Comparison of ENCODE assay signal across 30 cellular contexts in genomic region chr11:133983660-133984316, GRCh38. TPM values are rescaled to one million over a fixed set of nuclear protein-coding genes. Genes with fewer than 3 reads are reported as not detected.
"Had no signal": no experiment of that assay in that cellular context is flagged by ENCODE, and none has a peak within 500 bp of the region (broad histone marks: within the 10 kb centered on the region; RNA-seq: fewer than 3 reads in every experiment).

No MANE protein-coding gene starts in this region.

- H3K4me3 ChIP-seq: cardiac muscle cell, SJCRH30, SK-N-MC had no signal

- H3K9me3 Mint-ChIP-seq: activated CD4-positive, alpha-beta memory T cell treated with anti-CD3 and anti-CD28 coated beads, Interleukin-2, amount 10 ng/mL, durations not matched to agents 7 days and 5 days; activated naive CD8-positive, alpha-beta T cell treated with anti-CD3 and anti-CD28 coated beads for 36 hours; central memory CD8-positive, alpha-beta T cell had no signal

- H3K27ac Mint-ChIP-seq: activated CD4-positive, alpha-beta memory T cell treated with anti-CD3 and anti-CD28 coated beads, Interleukin-2, amount 10 ng/mL, durations not matched to agents 7 days and 5 days; activated CD8-positive, alpha-beta memory T cell treated with anti-CD3 and anti-CD28 coated beads, Interleukin-2, amount 10 ng/mL, durations not matched to agents 7 days and 5 days; activated naive CD8-positive, alpha-beta T cell treated with anti-CD3 and anti-CD28 coated beads for 36 hours had no signal

- H3K36me3 ChIP-seq: cardiac muscle cell, SJCRH30, WERI-Rb-1 had no signal

- ATAC-seq: activated CD8-positive, alpha-beta memory T cell treated with anti-CD3 and anti-CD28 coated beads, Interleukin-2, amount 10 ng/mL, durations not matched to agents 7 days and 5 days had no signal

- H3K4me3 Mint-ChIP-seq: activated CD4-positive, alpha-beta memory T cell treated with anti-CD3 and anti-CD28 coated beads, Interleukin-2, amount 10 ng/mL, durations not matched to agents 7 days and 5 days; activated CD8-positive, alpha-beta memory T cell treated with anti-CD3 and anti-CD28 coated beads, Interleukin-2, amount 10 ng/mL, durations not matched to agents 7 days and 5 days; activated naive CD8-positive, alpha-beta T cell treated with anti-CD3 and anti-CD28 coated beads for 36 hours; central memory CD8-positive, alpha-beta T cell had no signal

- H3K9ac ChIP-seq: KMS-11 had no signal

- H3K4me1 Mint-ChIP-seq: activated CD4-positive, alpha-beta memory T cell treated with anti-CD3 and anti-CD28 coated beads, Interleukin-2, amount 10 ng/mL, durations not matched to agents 7 days and 5 days; activated CD8-positive, alpha-beta memory T cell treated with anti-CD3 and anti-CD28 coated beads, Interleukin-2, amount 10 ng/mL, durations not matched to agents 7 days and 5 days; central memory CD8-positive, alpha-beta T cell had no signal

- H3K27ac ChIP-seq: cardiac muscle cell, KMS-11, SJCRH30, SK-N-MC, WERI-Rb-1 had no signal

- H3K27me3 Mint-ChIP-seq: activated naive CD8-positive, alpha-beta T cell treated with anti-CD3 and anti-CD28 coated beads for 36 hours had no signal

- H3K36me3 Mint-ChIP-seq: activated CD8-positive, alpha-beta memory T cell treated with anti-CD3 and anti-CD28 coated beads, Interleukin-2, amount 10 ng/mL, durations not matched to agents 7 days and 5 days; activated naive CD8-positive, alpha-beta T cell treated with anti-CD3 and anti-CD28 coated beads for 36 hours had no signal

- DNase-seq: activated CD4-positive, alpha-beta memory T cell treated with anti-CD3 and anti-CD28 coated beads, Interleukin-2, amount 10 ng/mL, durations not matched to agents 7 days and 5 days; activated CD4-positive, alpha-beta T cell treated with anti-CD3 and anti-CD28 coated beads for 1 hour; activated CD4-positive, alpha-beta T cell treated with anti-CD3 and anti-CD28 coated beads for 48 hours; activated CD4-positive, CD25-positive, alpha-beta regulatory T cell; activated CD8-positive, alpha-beta memory T cell treated with anti-CD3 and anti-CD28 coated beads for 24 hours; activated CD8-positive, alpha-beta memory T cell treated with anti-CD3 and anti-CD28 coated beads, Interleukin-2, amount 10 ng/mL, durations not matched to agents 7 days and 5 days; activated CD8-positive, alpha-beta memory T cell treated with anti-CD3 and anti-CD28 coated beads, Interleukin-2, amount 50 U/mL, for 48 hours; activated effector memory CD4-positive, alpha-beta T cell treated with anti-CD3 and anti-CD28 coated beads, Interleukin-2, amount 50 U/mL, for 16 hours; activated naive CD4-positive, alpha-beta T cell; activated naive CD4-positive, alpha-beta T cell treated with anti-CD3 and anti-CD28 coated beads, Interleukin-2, amount 50 U/mL, for 16 hours; activated naive CD8-positive, alpha-beta T cell treated with anti-CD3 and anti-CD28 coated beads for 36 hours; activated T-cell treated with anti-CD3 and anti-CD28 coated beads, Interleukin-2, amount 50 U/mL, for 48 hours; amniotic stem cell; NCI-H1105 treated with DMSO at 0.1 percent for 48 hours; NCI-H1694 treated with DMSO at 0.1 percent for 48 hours; NCI-H2029; NCI-H2107; NCI-H2171 treated with DMSO at 0.1 percent for 48 hours; NCI-H2227 treated with DMSO at 0.1 percent for 48 hours; NCI-H446; NCI-H526 treated with DMSO at 0.1 percent for 48 hours; NCI-H774; SHP77; SJCRH30; T1000 had no signal

- H3K9me3 ChIP-seq: SJCRH30 had no signal

- H3K4me2 ChIP-seq: KMS-11 had no signal

- H3K4me1 ChIP-seq: SJCRH30 had no signal

RNA-seq across cellular contexts. Expression of gene IGSF9B, which starts 27.0 kb away (rescaled TPM):
- total RNA-seq: SJCRH30 had no signal
